In the genomic region with DNA sequence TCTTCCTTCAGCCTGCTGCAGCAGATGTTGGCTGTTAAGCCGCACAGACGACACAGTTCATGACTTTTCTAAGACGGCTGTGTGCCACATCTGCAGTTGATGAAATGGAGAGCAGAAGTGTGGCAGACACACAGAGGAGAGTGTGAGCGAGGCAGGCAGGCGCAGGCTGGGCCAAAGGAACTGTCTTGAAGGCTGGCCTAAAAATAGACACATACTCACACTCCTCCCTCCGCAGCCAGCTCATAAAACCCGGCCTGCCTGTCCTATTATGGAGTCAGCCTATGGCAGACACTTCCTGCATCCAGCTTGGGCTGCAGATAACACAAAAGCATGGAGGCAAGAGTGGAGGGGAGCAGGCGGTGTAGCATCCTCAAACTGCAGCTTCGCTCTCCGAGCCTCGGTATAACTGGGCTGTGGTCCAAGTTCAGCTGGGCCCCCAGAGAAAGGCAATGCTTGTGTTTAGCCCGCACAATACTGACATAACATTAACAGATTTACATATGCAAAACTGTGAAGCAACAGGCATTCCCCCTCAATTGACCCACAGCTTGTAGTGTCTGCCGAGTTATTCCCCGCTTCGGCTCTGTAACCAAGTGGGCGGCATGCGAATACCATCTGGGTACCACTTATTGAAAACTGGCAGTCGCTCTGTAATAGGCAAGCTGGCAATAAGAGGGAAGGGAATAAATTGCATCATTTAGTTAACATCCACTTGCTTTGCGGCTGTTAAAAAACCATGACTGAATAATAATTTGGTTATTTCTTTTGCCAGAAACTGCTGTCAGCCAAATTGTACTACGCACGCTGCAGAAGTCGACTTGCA, we compare ENCODE assay signal across 8 cellular contexts. TPM values are rescaled to one million over a fixed set of nuclear protein-coding genes. Genes with fewer than 3 reads are reported as not detected.
DNase-seq lines count a peak whose midpoint lies in the region; ATAC-seq and TF ChIP-seq lines count a peak whose summit lies in the region.

No MANE protein-coding gene starts in this region.

- H3K9me3 Mint-ChIP-seq in activated CD4-positive, alpha-beta T cell treated with anti-CD3 and anti-CD28 coated beads, Interleukin-2, amount 10 ng/mL, durations not matched to agents 24 days and 14 days = no peaks in the 10 kb centered on the region

- no peak overlapping the region for H3K27ac Mint-ChIP-seq in activated CD4-positive, alpha-beta T cell treated with anti-CD3 and anti-CD28 coated beads, Interleukin-2, amount 10 ng/mL, durations not matched to agents 24 days and 14 days

- H3K36me3 ChIP-seq in BE2C = no peaks in the 10 kb centered on the region
- H3K36me3 ChIP-seq in ascending aorta = no peaks in the 10 kb centered on the region
- no peaks in the 10 kb centered on the region for H3K36me3 ChIP-seq in right atrium auricular region
- no peaks in the 10 kb centered on the region for H3K36me3 ChIP-seq in skeletal muscle tissue (ENCODE audit: control insufficient read depth in 3 of 3, insufficient read depth in 3 of 3, low read length in 3 of 3)

- peak; percentile 46 for DNase-seq in BE2C
- DNase-seq in MV-4-11 (lab: John Stamatoyannopoulos, UW) = peak; percentile 98
- peak; percentile 63 to 92 for DNase-seq in ascending aorta (ENCODE audit: low spot score in 2 of 2)
- peak; percentile 92 for DNase-seq in right atrium auricular region (ENCODE audit: low spot score)
- DNase-seq in activated CD4-positive, alpha-beta T cell treated with anti-CD3 and anti-CD28 coated beads, Interleukin-2, amount 10 ng/mL, durations not matched to agents 24 days and 14 days = no peak

- no peaks in the 10 kb centered on the region for H3K27me3 ChIP-seq in BE2C
- H3K27me3 ChIP-seq in ascending aorta = no peaks in the 10 kb centered on the region
- H3K27me3 ChIP-seq in right atrium auricular region = no peaks in the 10 kb centered on the region
- H3K27me3 ChIP-seq in skeletal muscle tissue (ENCODE audit: control insufficient read depth in 3 of 3, insufficient read depth in 3 of 3, low read length in 3 of 3) = no peaks in the 10 kb centered on the region

- H3K36me3 Mint-ChIP-seq in activated CD4-positive, alpha-beta T cell treated with anti-CD3 and anti-CD28 coated beads, Interleukin-2, amount 10 ng/mL, durations not matched to agents 24 days and 14 days (ENCODE audit: low read depth) = no peaks in the 10 kb centered on the region

- H3K4me3 ChIP-seq in BE2C (ENCODE audit: low read depth, low read length) (peak overlapping the region; percentile 40), ascending aorta (peak overlapping the region; percentile 20 to 56), right atrium auricular region (peak overlapping the region; percentile 5 to 29), skeletal muscle tissue (ENCODE audit: low read length in 3 of 3) (peak overlapping the region; percentile 55 to 69 (median 63))

- intact Hi-C loops in ascending aorta (cut with DNase I) = loop anchor here (2.0 kb wide), 2 partner anchors 40 to 44 kb away; a partner anchor contains a TSS
- intact Hi-C loops in activated CD4-positive, alpha-beta T cell treated with anti-CD3 and anti-CD28 coated beads, Interleukin-2, amount 10 ng/mL, durations not matched to agents 24 days and 14 days (cut with micrococcal nuclease) = loop anchor here (2.0 kb wide), 1 partner anchor 42 kb away; no protein-coding TSS in a partner anchor

- no peak overlapping the region for H3K4me3 Mint-ChIP-seq in activated CD4-positive, alpha-beta T cell treated with anti-CD3 and anti-CD28 coated beads, Interleukin-2, amount 10 ng/mL, durations not matched to agents 24 days and 14 days

- ATAC-seq in GM21526 (IDR thresholded peaks at IDR 0.05; ENCODE audit: low FRiP score, unreplicated experiment) (peak; percentile 43), GM18867 (IDR thresholded peaks at IDR 0.05; ENCODE audit: unreplicated experiment) (no peak)

- H3K27me3 Mint-ChIP-seq in activated CD4-positive, alpha-beta T cell treated with anti-CD3 and anti-CD28 coated beads, Interleukin-2, amount 10 ng/mL, durations not matched to agents 24 days and 14 days = peaks cover 15% of the 10 kb centered on the region

- peak overlapping the region; percentile 10 to 71 (median 26) for H3K9ac ChIP-seq in skeletal muscle tissue (ENCODE audit: low read depth in 1 of 3, low read length in 3 of 3)

- peaks cover 2% of the 10 kb centered on the region for H3K4me1 Mint-ChIP-seq in activated CD4-positive, alpha-beta T cell treated with anti-CD3 and anti-CD28 coated beads, Interleukin-2, amount 10 ng/mL, durations not matched to agents 24 days and 14 days

- no peak for TF ChIP-seq CTCF in BE2C (IDR thresholded peaks at IDR 0.05; ENCODE audit: low read depth, low read length)
- no peak for TF ChIP-seq CTCF in ascending aorta (IDR thresholded peaks at IDR 0.05)
- TF ChIP-seq CTCF in right atrium auricular region (IDR thresholded peaks at IDR 0.05) = no peak

- no peaks in the 10 kb centered on the region for H3K9me3 ChIP-seq in BE2C
- no peaks in the 10 kb centered on the region for H3K9me3 ChIP-seq in ascending aorta
- no peaks in the 10 kb centered on the region for H3K9me3 ChIP-seq in right atrium auricular region
- no peaks in the 10 kb centered on the region for H3K9me3 ChIP-seq in skeletal muscle tissue (ENCODE audit: control insufficient read depth in 3 of 3, low read length in 3 of 3)

- peak overlapping the region; percentile 75 to 80 for H3K27ac ChIP-seq in ascending aorta
- peak overlapping the region; percentile 33 to 59 for H3K27ac ChIP-seq in right atrium auricular region
- peak overlapping the region; percentile 8 for H3K27ac ChIP-seq in skeletal muscle tissue (ENCODE audit: low read depth, low read length)

- H3K4me1 ChIP-seq in BE2C (no peaks in the 10 kb centered on the region), ascending aorta (peaks cover 0 to 30% of the 10 kb centered on the region in 2 donors), right atrium auricular region (peaks cover 0 to 26% of the 10 kb centered on the region in 2 donors), skeletal muscle tissue (ENCODE audit: control insufficient read depth in 3 of 3, insufficient read depth in 3 of 3, low read length in 3 of 3) (peaks cover 12 to 17% (median 16%) of the 10 kb centered on the region in 3 donors)

RNA-seq across cellular contexts. Expression of a gene that starts 40.8 kb away (rescaled TPM):
- 5.4 TPM for polyA plus RNA-seq in BE2C (2012; ENCODE audit: insufficient read depth, insufficient read length, low read depth)
- total RNA-seq in ascending aorta (171 TPM), right atrium auricular region (10 to 100 TPM; 39.2 to 59.0 TPM), skeletal muscle tissue (36.0 TPM)
- total RNA-seq in activated CD4-positive, alpha-beta T cell treated with anti-CD3 and anti-CD28 coated beads, Interleukin-2, amount 10 ng/mL, durations not matched to agents 24 days and 14 days = 102 and 110 TPM in 2 replicates

Comparison
In these comparisons a context has a peak if more than half of its experiments do, and no peak if none do; other contexts are left out.
1. H3K27ac ChIP-seq: peak in every context shown above with its lines; median percentile 78 in ascending aorta; 46 in right atrium auricular region; 8 in skeletal muscle tissue.